Comparison of ENCODE assay signal across 15 cellular contexts in genomic region chr10:104650072-104650471, GRCh38. TPM values are rescaled to one million over a fixed set of nuclear protein-coding genes. Genes with fewer than 3 reads are reported as not detected.
DNase-seq lines count a peak whose midpoint lies in the region; ATAC-seq and TF ChIP-seq lines count a peak whose summit lies in the region.
"Had no signal": no experiment of that assay in that cellular context is flagged by ENCODE, and none has a peak within 500 bp of the region (broad histone marks: within the 10 kb centered on the region; RNA-seq: fewer than 3 reads in every experiment).

No MANE protein-coding gene starts in this region.

- H3K27ac ChIP-seq in SK-N-SH (ENCODE audit: low read depth in 2 of 2, low read length in 1 of 2): no peak overlapping the region
- no peak overlapping the region for H3K27ac ChIP-seq in OCI-LY1 (ENCODE audit: low read depth, low read length, poor library complexity, severe bottlenecking)
- no peak overlapping the region for H3K27ac ChIP-seq in smooth muscle cell (ENCODE audit: low read depth)

- ATAC-seq in SK-N-SH treated with all-trans-retinoic acid at 6 μM for 48 hours (no peak), GM21737 (IDR thresholded peaks at IDR 0.05; ENCODE audit: unreplicated experiment) (no peak)
- ATAC-seq: naive thymus-derived CD4-positive, alpha-beta T cell; stimulated activated naive CD8-positive, alpha-beta T cell treated with anti-CD3 and anti-CD28 coated beads, Interleukin-15, Interleukin-2, amounts not matched to agents 100 U/mL and 50 U/mL, for 24 hours had no signal

- H3K36me3 ChIP-seq in SK-N-SH (replicated peaks in 1 of 2; ENCODE audit: control insufficient read depth in 1 of 2, insufficient read depth in 2 of 2, low read length in 1 of 2) (no peaks in the 10 kb centered on the region), OCI-LY1 (ENCODE audit: insufficient read depth, low read length) (no peaks in the 10 kb centered on the region), smooth muscle cell (ENCODE audit: low read depth) (no peaks in the 10 kb centered on the region)

- TF ChIP-seq RAD21 in SK-N-SH (IDR thresholded peaks at IDR 0.05; ENCODE audit: low read length): peak; percentile 67

- H3K9ac ChIP-seq in SK-N-SH: no peak overlapping the region
- no peak overlapping the region for H3K9ac ChIP-seq in OCI-LY1 (ENCODE audit: low read length)
- no peak overlapping the region for H3K9ac ChIP-seq in smooth muscle cell (ENCODE audit: low read depth)

- 29% methylated on average over 1 of the region's 1 CpG for WGBS in SK-N-SH (ENCODE audit: low lambda C conversion rate)
- WGBS in smooth muscle cell (ENCODE audit: low lambda C conversion rate): 78% methylated on average over 1 of the region's 1 CpG

- no peaks in the 10 kb centered on the region for H3K9me2 ChIP-seq in SK-N-SH
- H3K9me2 ChIP-seq in OCI-LY1 (ENCODE audit: low read depth, low read length): no peaks in the 10 kb centered on the region

- H3K4me3 ChIP-seq in SK-N-SH (ENCODE audit: low read depth in 2 of 2, low read length in 1 of 2) (no peak overlapping the region), OCI-LY1 (ENCODE audit: low read depth, low read length, poor library complexity, severe bottlenecking) (no peak overlapping the region), epithelial cell of proximal tubule (ENCODE audit: low read depth, low read length) (no peak overlapping the region), smooth muscle cell (no peak overlapping the region)

- H3K79me2 ChIP-seq in SK-N-SH (ENCODE audit: insufficient read depth): no peaks in the 10 kb centered on the region
- H3K79me2 ChIP-seq in OCI-LY1 (ENCODE audit: insufficient read depth, low read length): no peaks in the 10 kb centered on the region
- no peaks in the 10 kb centered on the region for H3K79me2 ChIP-seq in smooth muscle cell (ENCODE audit: low read depth)

- no peaks in the 10 kb centered on the region for H3K9me3 ChIP-seq in SK-N-SH
- no peaks in the 10 kb centered on the region for H3K9me3 ChIP-seq in OCI-LY1 (ENCODE audit: low read length)
- no peaks in the 10 kb centered on the region for H3K9me3 ChIP-seq in smooth muscle cell (replicated peaks; ENCODE audit: low read depth)

- POLR2A ChIA-PET in SK-N-SH (lab: Yijun Ruan, JAX): no interaction called here

- DNase-seq in SK-N-SH (peak; percentile 30), epithelial cell of proximal tubule (ENCODE audit: low read depth) (no peak), smooth muscle cell (lab: John Stamatoyannopoulos, UW; ENCODE audit: unreplicated experiment) (no peak)
- no peak for DNase-seq in central memory CD4-positive, alpha-beta T cell
- DNase-seq in stimulated activated CD4-positive, alpha-beta T cell treated with anti-CD3 and anti-CD28 coated beads, Interleukin-15, amount 100 ng/mL, for 24 hours: no peak
- DNase-seq: GDM1; HCEC 1CT; naive thymus-derived CD4-positive, alpha-beta T cell; stimulated activated naive CD8-positive, alpha-beta T cell treated with anti-CD3 and anti-CD28 coated beads, Interleukin-15, Interleukin-2, amounts not matched to agents 100 U/mL and 50 U/mL, for 24 hours; T1000 had no signal

- H4K20me1 ChIP-seq in SK-N-SH (ENCODE audit: insufficient read depth) (no peaks in the 10 kb centered on the region), OCI-LY1 (ENCODE audit: insufficient read depth, low read length) (no peaks in the 10 kb centered on the region), smooth muscle cell (ENCODE audit: low read depth) (no peaks in the 10 kb centered on the region)

- no peak overlapping the region for H2AFZ ChIP-seq in SK-N-SH (ENCODE audit: low read depth)
- no peak overlapping the region for H2AFZ ChIP-seq in OCI-LY1 (ENCODE audit: low read length)
- H2AFZ ChIP-seq in smooth muscle cell (ENCODE audit: low read depth): no peak overlapping the region

- TF ChIP-seq CTCF in SK-N-SH (IDR thresholded peaks at IDR 0.05) (peak; percentile 19; the same call in 1 of the 2 replicates), OCI-LY1 (IDR thresholded peaks at IDR 0.05; ENCODE audit: low read length) (peak; percentile 16; the same call in 1 of the 2 replicates), epithelial cell of proximal tubule (conservative IDR thresholded peaks at IDR 0.05; ENCODE audit: low read depth, low read length) (peak; percentile 84), smooth muscle cell (IDR thresholded peaks at IDR 0.05; ENCODE audit: borderline replicate concordance, insufficient read depth, poor library complexity, severe bottlenecking) (peak; percentile 41)

- H3K4me1 ChIP-seq in SK-N-SH (ENCODE audit: control insufficient read depth in 1 of 2, insufficient read depth in 2 of 2, low read depth in 1 of 2, low read length in 1 of 2) (no peaks in the 10 kb centered on the region), OCI-LY1 (ENCODE audit: insufficient read depth, low read length, severe bottlenecking) (no peaks in the 10 kb centered on the region), smooth muscle cell (ENCODE audit: low read depth) (no peaks in the 10 kb centered on the region)

- CTCF ChIA-PET in SK-N-SH (lab: Yijun Ruan, JAX): interaction anchor here (0.8 to 2.9 kb wide), 10 partner anchors 9 to 977 kb away, joined by 3 to 14 read pairs (median 3); partner anchors contain the start of gene SORCS3

- H3F3A ChIP-seq in SK-N-SH (replicated peaks; ENCODE audit: insufficient read depth): no peaks in the 10 kb centered on the region
- H3F3A ChIP-seq in OCI-LY1 (ENCODE audit: insufficient read depth, low read length): no peaks in the 10 kb centered on the region
- no peaks in the 10 kb centered on the region for H3F3A ChIP-seq in smooth muscle cell (ENCODE audit: low read depth)

- no peak overlapping the region for H3K4me2 ChIP-seq in SK-N-SH
- H3K4me2 ChIP-seq in OCI-LY1 (ENCODE audit: low read length): no peak overlapping the region
- H3K4me2 ChIP-seq in smooth muscle cell: no peak overlapping the region

- no peaks in the 10 kb centered on the region; the same call in 1 of the 2 replicates for H3K27me3 ChIP-seq in SK-N-SH (ENCODE audit: insufficient read depth)
- no peaks in the 10 kb centered on the region for H3K27me3 ChIP-seq in OCI-LY1 (ENCODE audit: insufficient read depth, low read length)
- H3K27me3 ChIP-seq in smooth muscle cell (ENCODE audit: low read depth): peaks cover 88% of the 10 kb centered on the region

- no peak for TF ChIP-seq EP300 in SK-N-SH (IDR thresholded peaks at IDR 0.05; ENCODE audit: borderline replicate concordance in 1 of 2, low read depth in 1 of 2, low read length in 1 of 2)

TF ChIP-seq in SK-N-SH, 30 proteins besides CTCF, POLR2A, EP300 and RAD21:
- TF ChIP-seq RFX5 (IDR thresholded peaks at IDR 0.05; ENCODE audit: low read length) (no peak), SMC3 (IDR thresholded peaks at IDR 0.05; ENCODE audit: low read depth, low read length) (no peak), RXRA (IDR thresholded peaks at IDR 0.05; ENCODE audit: borderline replicate concordance, low read depth) (no peak), RCOR1 (IDR thresholded peaks at IDR 0.05; ENCODE audit: low read length) (no peak), EZH2phosphoT487 (IDR thresholded peaks at IDR 0.05; ENCODE audit: borderline replicate concordance, low read depth) (no peak), NFIC (IDR thresholded peaks at IDR 0.05; ENCODE audit: borderline replicate concordance) (no peak)

TF ChIP-seq in SK-N-SH treated with all-trans-retinoic acid at 6 μM for 48 hours, 23 proteins besides CTCF, POLR2A, EP300 and RAD21:
- no peak for TF ChIP-seq CSDC2 (CRISPR knock-in tag; IDR thresholded peaks at IDR 0.05)
- no peak for TF ChIP-seq ZNF8 (CRISPR knock-in tag; IDR thresholded peaks at IDR 0.05)
- no peak for TF ChIP-seq ZNF565 (CRISPR knock-in tag; conservative IDR thresholded peaks at IDR 0.05; ENCODE audit: low read depth)
- TF ChIP-seq ZFP3 (CRISPR knock-in tag; IDR thresholded peaks at IDR 0.05): no peak
- TF ChIP-seq CSRNP3 (CRISPR knock-in tag; IDR thresholded peaks at IDR 0.05): no peak

RNA-seq across cellular contexts. Expression of gene SORCS3, which starts 9.0 kb away (rescaled TPM):
- polyA plus RNA-seq in SK-N-SH (2012; rRNA removed) (not detected in 2 replicates), smooth muscle cell (not detected in 2 replicates)
- polyA plus RNA-seq in SK-N-SH (2012; cell fraction: cytosol; rRNA removed): under 0.01 TPM in 1 of 2 replicates, not detected in the other
- not detected in 2 replicates for polyA plus RNA-seq in SK-N-SH (2012; cell fraction: nucleus; rRNA removed)
- total RNA-seq in epithelial cell of proximal tubule (under 0.01 and 0.06 TPM in 2 replicates), smooth muscle cell (not detected in 2 replicates)
- total RNA-seq: endothelial cell of umbilical vein, LHCN-M2 had no signal
- polyA plus RNA-seq: endothelial cell of umbilical vein had no signal

Comparison
In these comparisons a context has a peak if more than half of its experiments do, and no peak if none do; other contexts are left out.
1. CTCF ChIP-seq: peak in every context shown above with its lines; median percentile 84 in epithelial cell of proximal tubule; 41 in smooth muscle cell; 19 in SK-N-SH; 16 in OCI-LY1.